ENCODE assay signal across 1 cellular context in genomic region chr16:84648595-84649510, GRCh38.
TF ChIP-seq lines count a peak whose summit lies in the region.

No MANE protein-coding gene starts in this region.

TF ChIP-seq in Ishikawa, 13 proteins besides CTCF, POLR2A, EP300 and RAD21 (continued from another document):
- TF ChIP-seq NFIC (IDR thresholded peaks at IDR 0.05) (peak; percentile 4; the same call in 1 of the 2 replicates), MAX (IDR thresholded peaks at IDR 0.05) (peak; percentile 52; the same call in 1 of the 2 replicates), CREB1 (IDR thresholded peaks at IDR 0.05; ENCODE audit: low read depth) (no peak)
